ENCODE assay signal across 11 cellular contexts in genomic region chr19:5436101-5436947, GRCh38. TPM values are rescaled to one million over a fixed set of nuclear protein-coding genes. Genes with fewer than 3 reads are reported as not detected.
DNase-seq lines count a peak whose midpoint lies in the region; ATAC-seq and TF ChIP-seq lines count a peak whose summit lies in the region.
"Had no signal": no experiment of that assay in that cellular context is flagged by ENCODE, and none has a peak within 500 bp of the region (broad histone marks: within the 10 kb centered on the region; RNA-seq: fewer than 3 reads in every experiment).

No MANE protein-coding gene starts in this region.

- no peaks in the 10 kb centered on the region for H3K79me2 ChIP-seq in GM23338 (replicated peaks; ENCODE audit: insufficient read depth)

- H2AFZ ChIP-seq in GM23338, result peak overlapping the region; percentile 99

- H3K27ac Mint-ChIP-seq in GM23338, result 0 out of 2 replicates have a peak overlapping the region, but pooled peaks have one; percentile 48
- no peak overlapping the region for H3K27ac Mint-ChIP-seq in activated T-helper 1 cell treated with anti-CD3 and anti-CD28 coated beads, Interleukin-12 subunit alpha, Interleukin-12 subunit beta, Interleukin-2, Interleukin-4 antibody, amounts not matched to agents 30 ng/mL and 10 ng/mL and 1 ng/mL, durations not matched to agents 14 hours and 24 hours and 36 hours
- H3K27ac Mint-ChIP-seq: activated CD4-positive, alpha-beta memory T cell treated with anti-CD3 and anti-CD28 coated beads, Interleukin-2, amount 10 ng/mL, durations not matched to agents 7 days and 5 days had no signal

- DNase-seq in A172 (ENCODE audit: low spot score), result peak; percentile 68
- peak; percentile 96 for DNase-seq in GM23338 (ENCODE audit: low spot score)
- peak; percentile 56 for DNase-seq in RPMI7951 (ENCODE audit: low read depth)
- peak; percentile 46 for DNase-seq in iPS DF 4.7 (ENCODE audit: extremely low read depth, low spot score)
- DNase-seq in activated T-helper 1 cell treated with anti-CD3 and anti-CD28 coated beads, Interleukin-12 subunit alpha, Interleukin-12 subunit beta, Interleukin-2, Interleukin-4 antibody, amounts not matched to agents 30 ng/mL and 10 ng/mL and 1 ng/mL, durations not matched to agents 14 hours and 24 hours and 36 hours (ENCODE audit: low spot score), result no peak
- DNase-seq: activated CD4-positive, alpha-beta memory T cell treated with anti-CD3 and anti-CD28 coated beads, Interleukin-2, amount 10 ng/mL, durations not matched to agents 7 days and 5 days had no signal

- peaks cover 31% of the 10 kb centered on the region for H3K27me3 Mint-ChIP-seq in GM23338 (ENCODE audit: insufficient read depth, low read depth, poor library complexity)
- peaks cover 6% of the 10 kb centered on the region for H3K27me3 Mint-ChIP-seq in activated T-helper 1 cell treated with anti-CD3 and anti-CD28 coated beads, Interleukin-12 subunit alpha, Interleukin-12 subunit beta, Interleukin-2, Interleukin-4 antibody, amounts not matched to agents 30 ng/mL and 10 ng/mL and 1 ng/mL, durations not matched to agents 14 hours and 24 hours and 36 hours (ENCODE audit: insufficient read depth)
- H3K27me3 Mint-ChIP-seq: activated CD4-positive, alpha-beta memory T cell treated with anti-CD3 and anti-CD28 coated beads, Interleukin-2, amount 10 ng/mL, durations not matched to agents 7 days and 5 days had no signal

- no peak overlapping the region for H3K27ac ChIP-seq in GM23338 (ENCODE audit: low read depth)
- H3K27ac ChIP-seq: heart left ventricle, HL-60 had no signal

- intact Hi-C loops in activated T-helper 1 cell treated with anti-CD3 and anti-CD28 coated beads, Interleukin-12 subunit alpha, Interleukin-12 subunit beta, Interleukin-2, Interleukin-4 antibody, amounts not matched to agents 30 ng/mL and 10 ng/mL and 1 ng/mL, durations not matched to agents 14 hours and 24 hours and 36 hours (cut with micrococcal nuclease), result no loop called here

- H3K4me3 ChIP-seq in GM23338, result peak overlapping the region; percentile 89
- H3K4me3 ChIP-seq: heart left ventricle had no signal

- H3K27me3 ChIP-seq in GM23338 (ENCODE audit: insufficient read depth), result peaks cover 23% of the 10 kb centered on the region; the same call in 1 of the 2 replicates

- peak overlapping the region; percentile 92 for H3K4me2 ChIP-seq in GM23338

- ATAC-seq in GM23338, result peak; percentile 97
- no peak for ATAC-seq in GM18498 (IDR thresholded peaks at IDR 0.05; ENCODE audit: unreplicated experiment)
- no peak for ATAC-seq in HG02588 (IDR thresholded peaks at IDR 0.05; ENCODE audit: unreplicated experiment)
- no peak for ATAC-seq in HG03457 (IDR thresholded peaks at IDR 0.05; ENCODE audit: unreplicated experiment)

- peaks cover 10% of the 10 kb centered on the region; the same call in 1 of the 2 replicates for H3K4me1 ChIP-seq in GM23338 (ENCODE audit: insufficient read depth)
- H3K4me1 ChIP-seq: heart left ventricle had no signal

- H4K20me1 ChIP-seq in GM23338 (replicated peaks; ENCODE audit: insufficient read depth), result no peaks in the 10 kb centered on the region

- TF ChIP-seq CTCF in GM23338 (conservative IDR thresholded peaks at IDR 0.05; ENCODE audit: low read depth in 2 of 2), result no peak

- H3K9me2 ChIP-seq in GM23338 (ENCODE audit: insufficient read depth), result no peaks in the 10 kb centered on the region

- H3K9me3 Mint-ChIP-seq in GM23338, result no peaks in the 10 kb centered on the region
- H3K9me3 Mint-ChIP-seq in activated T-helper 1 cell treated with anti-CD3 and anti-CD28 coated beads, Interleukin-12 subunit alpha, Interleukin-12 subunit beta, Interleukin-2, Interleukin-4 antibody, amounts not matched to agents 30 ng/mL and 10 ng/mL and 1 ng/mL, durations not matched to agents 14 hours and 24 hours and 36 hours, result peaks cover 3% of the 10 kb centered on the region
- H3K9me3 Mint-ChIP-seq: activated CD4-positive, alpha-beta memory T cell treated with anti-CD3 and anti-CD28 coated beads, Interleukin-2, amount 10 ng/mL, durations not matched to agents 7 days and 5 days had no signal

- H3K4me1 Mint-ChIP-seq in GM23338, result peaks cover 20% of the 10 kb centered on the region
- no peaks in the 10 kb centered on the region for H3K4me1 Mint-ChIP-seq in activated T-helper 1 cell treated with anti-CD3 and anti-CD28 coated beads, Interleukin-12 subunit alpha, Interleukin-12 subunit beta, Interleukin-2, Interleukin-4 antibody, amounts not matched to agents 30 ng/mL and 10 ng/mL and 1 ng/mL, durations not matched to agents 14 hours and 24 hours and 36 hours (ENCODE audit: low read depth)
- H3K4me1 Mint-ChIP-seq: activated CD4-positive, alpha-beta memory T cell treated with anti-CD3 and anti-CD28 coated beads, Interleukin-2, amount 10 ng/mL, durations not matched to agents 7 days and 5 days had no signal

- no peaks in the 10 kb centered on the region; the same call in 2 of the 3 replicates for H3K36me3 Mint-ChIP-seq in GM23338 (ENCODE audit: low read depth)
- no peaks in the 10 kb centered on the region for H3K36me3 Mint-ChIP-seq in activated T-helper 1 cell treated with anti-CD3 and anti-CD28 coated beads, Interleukin-12 subunit alpha, Interleukin-12 subunit beta, Interleukin-2, Interleukin-4 antibody, amounts not matched to agents 30 ng/mL and 10 ng/mL and 1 ng/mL, durations not matched to agents 14 hours and 24 hours and 36 hours (ENCODE audit: low read depth)

- peak overlapping the region; percentile 81 for H3K4me3 Mint-ChIP-seq in GM23338
- H3K4me3 Mint-ChIP-seq in activated T-helper 1 cell treated with anti-CD3 and anti-CD28 coated beads, Interleukin-12 subunit alpha, Interleukin-12 subunit beta, Interleukin-2, Interleukin-4 antibody, amounts not matched to agents 30 ng/mL and 10 ng/mL and 1 ng/mL, durations not matched to agents 14 hours and 24 hours and 36 hours, result no peak overlapping the region
- H3K4me3 Mint-ChIP-seq: activated CD4-positive, alpha-beta memory T cell treated with anti-CD3 and anti-CD28 coated beads, Interleukin-2, amount 10 ng/mL, durations not matched to agents 7 days and 5 days had no signal

- no peaks in the 10 kb centered on the region for H3F3A ChIP-seq in GM23338 (replicated peaks; ENCODE audit: low read depth)

- H3K36me3 ChIP-seq in GM23338 (ENCODE audit: insufficient read depth), result no peaks in the 10 kb centered on the region
- H3K36me3 ChIP-seq: heart left ventricle had no signal

TF ChIP-seq in GM23338, 12 proteins besides CTCF, POLR2A, EP300 and RAD21:
- TF ChIP-seq REST (IDR thresholded peaks at IDR 0.05; ENCODE audit: unreplicated experiment) (no peak), POLR2AphosphoS5 (IDR thresholded peaks at IDR 0.05; ENCODE audit: low read depth) (peak; percentile 46; the same call in 1 of the 2 replicates), CREB1 (CRISPR knock-in tag; IDR thresholded peaks at IDR 0.05; ENCODE audit: low read depth) (peak; percentile 20; the same call in 1 of the 2 replicates)

RNA-seq across cellular contexts. Expression of gene ZNRF4, which starts 18.9 kb away (rescaled TPM):
- total RNA-seq in A172 (2014; rRNA removed; shearing (Covaris generic)), result not detected in 2 replicates
- not detected in 2 replicates for total RNA-seq in GM23338 (2014; rRNA removed; shearing (Covaris generic))
- polyA plus RNA-seq in GM23338 (2016; fragmentation: Nextera tagmentation; extraction: Ambion mirVana), result not detected in 2 replicates
- total RNA-seq in RPMI7951 (2014; rRNA removed; shearing (Covaris generic)), result not detected in 2 replicates
- total RNA-seq in activated T-helper 1 cell treated with anti-CD3 and anti-CD28 coated beads, Interleukin-12 subunit alpha, Interleukin-12 subunit beta, Interleukin-2, Interleukin-4 antibody, amounts not matched to agents 30 ng/mL and 10 ng/mL and 1 ng/mL, durations not matched to agents 14 hours and 24 hours and 36 hours, result not detected in 2 replicates
- total RNA-seq: activated CD4-positive, alpha-beta memory T cell treated with anti-CD3 and anti-CD28 coated beads, Interleukin-2, amount 10 ng/mL, durations not matched to agents 7 days and 5 days; heart left ventricle had no signal
- polyA plus RNA-seq: heart left ventricle had no signal
